1 cellular context compared by ENCODE assay signal in the genomic region with DNA sequence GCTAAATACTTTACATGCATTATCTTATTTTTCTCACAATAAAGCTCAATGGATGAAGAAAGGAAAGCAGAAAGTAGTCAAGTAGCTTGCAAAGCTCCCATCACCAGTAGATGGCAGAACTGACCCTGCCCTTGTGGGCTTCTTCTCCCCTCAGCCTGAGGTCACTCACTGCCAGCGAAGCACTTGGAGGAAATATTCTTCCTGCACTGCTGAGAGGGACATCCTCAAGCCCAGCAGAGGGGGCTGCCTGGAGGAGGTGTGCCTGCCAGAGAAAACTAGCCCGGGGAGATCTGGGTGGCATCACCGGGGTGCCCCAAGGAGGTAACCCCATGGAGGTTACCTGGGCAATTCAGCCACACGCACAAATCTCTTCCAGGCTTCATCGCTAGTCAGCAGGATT.
TF ChIP-seq lines count a peak whose summit lies in the region.

No MANE protein-coding gene starts in this region.

TF ChIP-seq in GM12878, 131 proteins besides CTCF, POLR2A, EP300 and RAD21:
- no peak for TF ChIP-seq PRDM15 (CRISPR knock-in tag; IDR thresholded peaks at IDR 0.05)
- peak; percentile 69; the same call in 1 of the 2 replicates for TF ChIP-seq SMC3 (IDR thresholded peaks at IDR 0.05; ENCODE audit: borderline replicate concordance, low read length)
